Comparison of ENCODE assay signal across 19 cellular contexts in the genomic region with DNA sequence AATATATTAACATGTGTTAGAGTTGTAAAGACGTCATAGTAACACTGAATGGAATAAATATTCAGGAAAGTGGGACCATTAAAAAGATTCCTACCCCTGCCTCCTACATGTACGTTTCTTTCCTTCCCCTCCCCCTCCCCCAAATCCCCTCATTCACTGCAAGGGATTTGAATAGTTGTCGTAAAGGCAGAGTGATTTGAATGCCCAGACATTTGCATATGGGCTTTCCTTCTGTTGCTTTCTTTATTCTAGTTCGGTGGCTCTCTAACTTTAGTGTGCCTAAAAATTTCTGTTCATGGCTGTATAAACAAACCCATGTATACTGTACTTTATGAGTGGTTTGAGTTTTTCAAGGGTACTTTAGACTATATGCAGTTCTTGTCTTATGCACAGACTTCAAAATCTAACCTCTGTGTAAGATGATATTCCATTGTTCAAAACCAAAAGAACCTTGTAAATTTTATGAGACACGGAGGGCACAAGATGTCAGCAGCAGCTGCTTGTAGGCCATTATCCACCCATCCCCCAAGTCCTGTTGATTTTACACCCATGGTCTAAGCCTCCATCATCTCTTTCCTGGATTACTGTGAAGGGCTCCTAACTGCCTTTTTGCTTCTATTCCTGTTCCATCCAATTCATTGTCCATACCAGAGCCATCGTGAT.
DNase-seq lines count a peak whose midpoint lies in the region; ATAC-seq and TF ChIP-seq lines count a peak whose summit lies in the region.
"Had no signal": no experiment of that assay in that cellular context is flagged by ENCODE, and none has a peak within 500 bp of the region (broad histone marks: within the 10 kb centered on the region; RNA-seq: fewer than 3 reads in every experiment).

No MANE protein-coding gene starts in this region.

- TF ChIP-seq CTCF in A673 (conservative IDR thresholded peaks at IDR 0.05; ENCODE audit: low read depth, low read length): no peak
- TF ChIP-seq CTCF in GM23338 (conservative IDR thresholded peaks at IDR 0.05; ENCODE audit: low read depth in 2 of 2): no peak
- TF ChIP-seq CTCF in endodermal cell (conservative IDR thresholded peaks at IDR 0.05): no peak

- peaks cover 10% of the 10 kb centered on the region; the same call in 2 of the 3 replicates for H3K9me3 Mint-ChIP-seq in GM23338
- peaks cover 10% of the 10 kb centered on the region for H3K9me3 Mint-ChIP-seq in endodermal cell
- peaks cover 0 to 10% (median 2%) of the 10 kb centered on the region in 5 donors for H3K9me3 Mint-ChIP-seq in CD8-positive, alpha-beta memory T cell
- H3K9me3 Mint-ChIP-seq: HFFc6 had no signal

- intact Hi-C loops in A673 (cut with micrococcal nuclease; ENCODE audit: unreplicated experiment): no loop called here

- peaks cover 25% of the 10 kb centered on the region for H3K4me1 ChIP-seq in A673 (ENCODE audit: insufficient read depth, low read length, poor library complexity, severe bottlenecking)
- peaks cover 18% of the 10 kb centered on the region for H3K4me1 ChIP-seq in GM23338 (ENCODE audit: insufficient read depth)
- no peaks in the 10 kb centered on the region for H3K4me1 ChIP-seq in endodermal cell (ENCODE audit: control insufficient read depth, insufficient read depth, low read length)
- no peaks in the 10 kb centered on the region for H3K4me1 ChIP-seq in CD8-positive, alpha-beta memory T cell (ENCODE audit: insufficient read depth, low read length)
- H3K4me1 ChIP-seq: parathyroid adenoma, upper lobe of right lung had no signal

- H3K27ac Mint-ChIP-seq in GM23338 (no peak overlapping the region), endodermal cell (no peak overlapping the region)
- no peak overlapping the region for H3K27ac Mint-ChIP-seq in CD8-positive, alpha-beta memory T cell
- H3K27ac Mint-ChIP-seq: activated CD4-positive, alpha-beta memory T cell treated with anti-CD3 and anti-CD28 coated beads for 36 hours; HFFc6 had no signal

- no peaks in the 10 kb centered on the region for H3F3A ChIP-seq in GM23338 (replicated peaks; ENCODE audit: low read depth)

- H2AFZ ChIP-seq in GM23338: no peak overlapping the region
- H2AFZ ChIP-seq: parathyroid adenoma had no signal

- DNase-seq in A673 (ENCODE audit: low spot score): no peak
- DNase-seq in GM23338 (ENCODE audit: low spot score): peak; percentile 53
- peak; percentile 4 for DNase-seq in NCI-H345 (lab: John Stamatoyannopoulos, UW)
- no peak for DNase-seq in endodermal cell
- DNase-seq in dedifferentiated amniotic fluid mesenchymal stem cell (ENCODE audit: extremely low spot score): no peak
- DNase-seq in T-helper 9 cell: no peak
- DNase-seq in CD8-positive, alpha-beta memory T cell: no peak
- DNase-seq: activated CD4-positive, alpha-beta memory T cell treated with anti-CD3 and anti-CD28 coated beads for 36 hours; activated T-cell treated with anti-CD3 and anti-CD28 coated beads, Interleukin-2, amount 50 U/mL, for 72 hours; Calu3; effector CD4-positive, alpha-beta T cell; HFFc6; hippocampal formation; left colon; stimulated activated naive CD4-positive, alpha-beta T cell; upper lobe of right lung had no signal

- H3K4me3 Mint-ChIP-seq in GM23338 (no peak overlapping the region), endodermal cell (no peak overlapping the region)
- no peak overlapping the region for H3K4me3 Mint-ChIP-seq in CD8-positive, alpha-beta memory T cell
- H3K4me3 Mint-ChIP-seq: activated CD4-positive, alpha-beta memory T cell treated with anti-CD3 and anti-CD28 coated beads for 36 hours; activated T-cell treated with anti-CD3 and anti-CD28 coated beads, Interleukin-2, amount 50 U/mL, for 72 hours; HFFc6 had no signal

- H3K9me3 ChIP-seq in A673 (ENCODE audit: low read depth, low read length, poor library complexity, severe bottlenecking) (no peaks in the 10 kb centered on the region), endodermal cell (ENCODE audit: control insufficient read depth, low read length) (no peaks in the 10 kb centered on the region)
- H3K9me3 ChIP-seq in CD8-positive, alpha-beta memory T cell (ENCODE audit: low read length): no peaks in the 10 kb centered on the region
- H3K9me3 ChIP-seq: upper lobe of right lung had no signal

- H3K27ac ChIP-seq in A673 (ENCODE audit: low read depth, low read length, poor library complexity, severe bottlenecking) (peak overlapping the region; percentile 16), GM23338 (ENCODE audit: low read depth) (no peak overlapping the region), endodermal cell (ENCODE audit: low read depth, low read length) (peak overlapping the region; percentile 45)
- no peak overlapping the region for H3K27ac ChIP-seq in CD8-positive, alpha-beta memory T cell (ENCODE audit: low read depth, low read length)
- H3K27ac ChIP-seq: parathyroid adenoma, skin epidermis, upper lobe of right lung had no signal

- H3K4me1 Mint-ChIP-seq in GM23338: peaks cover 22% of the 10 kb centered on the region
- H3K4me1 Mint-ChIP-seq in endodermal cell: peaks cover 8% of the 10 kb centered on the region
- H3K4me1 Mint-ChIP-seq in CD8-positive, alpha-beta memory T cell: no peaks in the 10 kb centered on the region

- CTCF ChIA-PET in A673 (lab: Charles Lee): interaction anchor here (1.0 to 1.1 kb wide), 2 partner anchors 39 to 82 kb away, joined by 3 read pairs; no protein-coding TSS in a partner anchor
- CTCF ChIA-PET in CD8-positive, alpha-beta memory T cell (lab: Charles Lee): no interaction called here

- H3K36me3 Mint-ChIP-seq in GM23338 (ENCODE audit: low read depth) (peaks cover 4% of the 10 kb centered on the region; the same call in 2 of the 3 replicates), endodermal cell (ENCODE audit: low read depth) (no peaks in the 10 kb centered on the region)
- H3K36me3 Mint-ChIP-seq in CD8-positive, alpha-beta memory T cell: no peaks in the 10 kb centered on the region
- H3K36me3 Mint-ChIP-seq: activated CD4-positive, alpha-beta memory T cell treated with anti-CD3 and anti-CD28 coated beads for 36 hours had no signal

- H3K4me3 ChIP-seq in A673 (ENCODE audit: low read depth, low read length, poor library complexity, severe bottlenecking) (no peak overlapping the region), GM23338 (no peak overlapping the region), endodermal cell (ENCODE audit: low read length) (no peak overlapping the region)
- H3K4me3 ChIP-seq in CD8-positive, alpha-beta memory T cell (ENCODE audit: low read length): no peak overlapping the region
- H3K4me3 ChIP-seq: skin epidermis, upper lobe of right lung had no signal

- 0 out of 2 replicates have a peak, but pooled peaks cover 10% of the 10 kb centered on the region for H3K9me2 ChIP-seq in GM23338 (ENCODE audit: insufficient read depth)

- H3K36me3 ChIP-seq in A673 (ENCODE audit: insufficient read depth, low read length, poor library complexity, severe bottlenecking) (no peaks in the 10 kb centered on the region), GM23338 (ENCODE audit: insufficient read depth) (no peaks in the 10 kb centered on the region), endodermal cell (ENCODE audit: control insufficient read depth, insufficient read depth, low read length) (no peaks in the 10 kb centered on the region)
- H3K36me3 ChIP-seq in CD8-positive, alpha-beta memory T cell (ENCODE audit: insufficient read depth, low read length): no peaks in the 10 kb centered on the region
- H3K36me3 ChIP-seq: upper lobe of right lung had no signal

- H3K27me3 ChIP-seq in A673 (replicated peaks; ENCODE audit: insufficient read depth, low read depth, low read length, poor library complexity) (no peaks in the 10 kb centered on the region), GM23338 (ENCODE audit: insufficient read depth) (no peaks in the 10 kb centered on the region), endodermal cell (ENCODE audit: control insufficient read depth, insufficient read depth, low read length, poor library complexity, severe bottlenecking) (peaks cover 70% of the 10 kb centered on the region)
- no peaks in the 10 kb centered on the region for H3K27me3 ChIP-seq in CD8-positive, alpha-beta memory T cell (ENCODE audit: insufficient read depth, low read length, poor library complexity, severe bottlenecking)
- H3K27me3 ChIP-seq: upper lobe of right lung had no signal

- no peaks in the 10 kb centered on the region for H4K20me1 ChIP-seq in GM23338 (replicated peaks; ENCODE audit: insufficient read depth)

- POLR2A ChIA-PET in A673 (lab: Charles Lee; ENCODE audit: low non-redundant PET): no interaction called here
- POLR2A ChIA-PET in CD8-positive, alpha-beta memory T cell (lab: Charles Lee): no interaction called here

- H3K27me3 Mint-ChIP-seq in GM23338 (ENCODE audit: insufficient read depth, low read depth, poor library complexity): peaks cover 6% of the 10 kb centered on the region
- peaks cover 76% of the 10 kb centered on the region for H3K27me3 Mint-ChIP-seq in endodermal cell (ENCODE audit: insufficient read depth)
- H3K27me3 Mint-ChIP-seq in CD8-positive, alpha-beta memory T cell: peaks cover 11 to 58% of the 10 kb centered on the region in 2 donors

- peak overlapping the region; percentile 34; the same call in 1 of the 2 replicates for H3K4me2 ChIP-seq in GM23338

- WGBS in endodermal cell (ENCODE audit: insufficient coverage in 1 of 2, insufficient read length in 1 of 2), 2 experiments: 55 to 80% methylated on average over 2 to 5 of the region's 6 CpGs

- peak; percentile 67 for ATAC-seq in GM23338
- no peak for ATAC-seq in HG02642 (IDR thresholded peaks at IDR 0.05; ENCODE audit: poor library complexity, unreplicated experiment)
- ATAC-seq: activated T-cell treated with anti-CD3 and anti-CD28 coated beads, Interleukin-2, amount 50 U/mL, for 72 hours; left colon had no signal

- no peaks in the 10 kb centered on the region for H3K79me2 ChIP-seq in GM23338 (replicated peaks; ENCODE audit: insufficient read depth)
- H3K79me2 ChIP-seq: parathyroid adenoma had no signal

- no peak overlapping the region for H3K9ac ChIP-seq in endodermal cell (ENCODE audit: extremely low read depth, low read length, poor library complexity, severe bottlenecking)
- H3K9ac ChIP-seq: parathyroid adenoma had no signal

- no TSS peak for BruUV-seq in A673 (replicated peaks; lab: Mats Ljungman, UMichigan)

TF ChIP-seq in GM23338, 12 proteins besides CTCF, POLR2A, EP300 and RAD21 (continues in another document):
- TF ChIP-seq POLR2AphosphoS5 (IDR thresholded peaks at IDR 0.05; ENCODE audit: low read depth) (no peak), ETS1 (IDR thresholded peaks at IDR 0.05) (no peak), EZH2phosphoT487 (IDR thresholded peaks at IDR 0.05; ENCODE audit: unreplicated experiment) (no peak), NANOG (IDR thresholded peaks at IDR 0.05; ENCODE audit: borderline replicate concordance) (no peak), JUNB (IDR thresholded peaks at IDR 0.05; ENCODE audit: unreplicated experiment) (no peak)

Comparison
In these comparisons a context has a peak if more than half of its experiments do, and no peak if none do; other contexts are left out.
1. DNase-seq: peak in GM23338 (single experiment) and NCI-H345 (single experiment); none in A673 (single experiment), endodermal cell (single experiment), dedifferentiated amniotic fluid mesenchymal stem cell (single experiment), T-helper 9 cell (single experiment) and CD8-positive, alpha-beta memory T cell (0 of 5).
2. H3K27ac ChIP-seq: peak in A673 (single experiment) and endodermal cell (single experiment); none in GM23338 (single experiment) and CD8-positive, alpha-beta memory T cell (single experiment).